Comparison of ENCODE assay signal across 15 cellular contexts in genomic region chr10:6607187-6607586, GRCh38. TPM values are rescaled to one million over a fixed set of nuclear protein-coding genes. Genes with fewer than 3 reads are reported as not detected.
DNase-seq lines count a peak whose midpoint lies in the region; ATAC-seq, FAIRE-seq and TF ChIP-seq lines count a peak whose summit lies in the region.
"Had no signal": no experiment of that assay in that cellular context is flagged by ENCODE, and none has a peak within 500 bp of the region (broad histone marks: within the 10 kb centered on the region; RNA-seq: fewer than 3 reads in every experiment).

No MANE protein-coding gene starts in this region.

- peak overlapping the region; percentile 89 for H3K27ac Mint-ChIP-seq in activated CD4-positive, alpha-beta T cell treated with anti-CD3 and anti-CD28 coated beads for 36 hours
- H3K27ac Mint-ChIP-seq in activated naive CD8-positive, alpha-beta T cell treated with anti-CD3 and anti-CD28 coated beads for 36 hours = peak overlapping the region; percentile 95
- H3K27ac Mint-ChIP-seq: B cell, endodermal cell, mesothelial cell of epicardium had no signal

- no peaks in the 10 kb centered on the region for H4K20me1 ChIP-seq in DND-41 (ENCODE audit: insufficient read depth, low read length)

- ATAC-seq in DND-41 (ENCODE audit: insufficient read depth, low read depth) (peak; percentile 80), pancreas (no peak)
- ATAC-seq in activated CD4-positive, alpha-beta T cell treated with anti-CD3 and anti-CD28 coated beads for 36 hours = peak; percentile 95
- ATAC-seq: GM12878, SK-N-SH treated with all-trans-retinoic acid at 6 μM for 48 hours had no signal

- H3K4me3 Mint-ChIP-seq in activated CD4-positive, alpha-beta T cell treated with anti-CD3 and anti-CD28 coated beads for 36 hours = peak overlapping the region; percentile 47
- H3K4me3 Mint-ChIP-seq in activated naive CD8-positive, alpha-beta T cell treated with anti-CD3 and anti-CD28 coated beads for 36 hours = peak overlapping the region; percentile 66
- H3K4me3 Mint-ChIP-seq: B cell, endodermal cell, mesothelial cell of epicardium had no signal

- H3K27me3 Mint-ChIP-seq in activated CD4-positive, alpha-beta T cell treated with anti-CD3 and anti-CD28 coated beads for 36 hours = no peaks in the 10 kb centered on the region
- H3K27me3 Mint-ChIP-seq in activated naive CD8-positive, alpha-beta T cell treated with anti-CD3 and anti-CD28 coated beads for 36 hours = no peaks in the 10 kb centered on the region

- H3K4me3 ChIP-seq in DND-41 (ENCODE audit: low read depth in 1 of 2, low read length in 2 of 2) (no peak overlapping the region), pancreas (no peak overlapping the region), sigmoid colon (no peak overlapping the region), tibial artery (no peak overlapping the region)
- H3K4me3 ChIP-seq: GM12878 had no signal

- CTCF ChIA-PET in activated CD4-positive, alpha-beta T cell treated with anti-CD3 and anti-CD28 coated beads for 36 hours (lab: Charles Lee) = interaction anchor here (0.5 to 2.3 kb wide), 12 partner anchors 13 to 259 kb away, joined by 3 to 16 read pairs (median 4); partner anchors contain the start of gene PRKCQ

- intact Hi-C loops in activated CD4-positive, alpha-beta T cell treated with anti-CD3 and anti-CD28 coated beads for 36 hours (cut with DNase I, micrococcal nuclease) = loop anchor here in 1 of 2 experiments (2.0 kb wide), 1 partner anchor 14 kb away; no protein-coding TSS in a partner anchor
- intact Hi-C loops in pancreas (cut with DNase I) (no loop called here), sigmoid colon (cut with DNase I) (no loop called here), tibial artery (cut with DNase I; ENCODE audit: low total_unique reads) (no loop called here)

- H3K36me3 ChIP-seq in DND-41 (ENCODE audit: insufficient read depth, low read length) (no peaks in the 10 kb centered on the region), pancreas (no peaks in the 10 kb centered on the region), sigmoid colon (no peaks in the 10 kb centered on the region), tibial artery (no peaks in the 10 kb centered on the region)

- peaks cover 15% of the 10 kb centered on the region for H3K36me3 Mint-ChIP-seq in activated CD4-positive, alpha-beta T cell treated with anti-CD3 and anti-CD28 coated beads for 36 hours (ENCODE audit: low read depth)
- peaks cover 52% of the 10 kb centered on the region for H3K36me3 Mint-ChIP-seq in activated naive CD8-positive, alpha-beta T cell treated with anti-CD3 and anti-CD28 coated beads for 36 hours
- H3K36me3 Mint-ChIP-seq: mesothelial cell of epicardium had no signal

- no peak overlapping the region for H3K4me2 ChIP-seq in DND-41 (ENCODE audit: insufficient read depth, low read length)

- DNase-seq in DND-41 (peak; percentile 20), pancreas (no peak), kidney glomerular epithelial cell (lab: John Stamatoyannopoulos, UW) (no peak), sigmoid colon (no peak), tibial artery (no peak)
- peak; percentile 74 for DNase-seq in activated CD4-positive, alpha-beta T cell treated with anti-CD3 and anti-CD28 coated beads for 36 hours
- peak; percentile 59 for DNase-seq in activated naive CD8-positive, alpha-beta T cell treated with anti-CD3 and anti-CD28 coated beads for 36 hours
- peak; percentile 39 for DNase-seq in stimulated activated CD4-positive, alpha-beta T cell treated with anti-CD3 and anti-CD28 coated beads, Interleukin-2, amount 100 ng/mL, for 4 hours (ENCODE audit: low read depth)
- DNase-seq: endodermal cell, NCI-H1048 had no signal

- H3K4me1 ChIP-seq in DND-41 (ENCODE audit: insufficient read depth, low read length) (peaks cover 15% of the 10 kb centered on the region), pancreas (no peaks in the 10 kb centered on the region), sigmoid colon (no peaks in the 10 kb centered on the region), tibial artery (no peaks in the 10 kb centered on the region)

- TF ChIP-seq EP300 in sigmoid colon (IDR thresholded peaks at IDR 0.05) = no peak

- H2AFZ ChIP-seq in DND-41 (ENCODE audit: low read depth, low read length) = peak overlapping the region; percentile 46

- POLR2A ChIA-PET in activated CD4-positive, alpha-beta T cell treated with anti-CD3 and anti-CD28 coated beads for 36 hours (lab: Charles Lee) = interaction anchor here (0.8 to 1.3 kb wide), 8 partner anchors 15 to 133 kb away, joined by 3 to 8 read pairs (median 4); partner anchors contain the start of gene PRKCQ

- H3K27me3 ChIP-seq in DND-41 (ENCODE audit: insufficient read depth, low read length, poor library complexity) (no peaks in the 10 kb centered on the region), pancreas (no peaks in the 10 kb centered on the region), sigmoid colon (no peaks in the 10 kb centered on the region), tibial artery (peaks cover 0 to 8% of the 10 kb centered on the region in 2 donors)
- H3K27me3 ChIP-seq: foreskin keratinocyte had no signal

- H3K9me3 ChIP-seq in DND-41 (ENCODE audit: insufficient read depth, low read length, severe bottlenecking) (no peaks in the 10 kb centered on the region), pancreas (no peaks in the 10 kb centered on the region), sigmoid colon (no peaks in the 10 kb centered on the region), tibial artery (no peaks in the 10 kb centered on the region)

- WGBS in pancreas, 2 donors = 80 to 82% methylated on average over 3 of the region's 3 CpGs
- 60 to 82% methylated on average over 3 of the region's 3 CpGs for WGBS in sigmoid colon, 2 donors

- no peak for FAIRE-seq in pancreas (lab: Jason Lieb, UNC)
- FAIRE-seq: GM12878 had no signal

- H3K4me1 Mint-ChIP-seq in activated CD4-positive, alpha-beta T cell treated with anti-CD3 and anti-CD28 coated beads for 36 hours = peaks cover 64% of the 10 kb centered on the region
- peaks cover 54% of the 10 kb centered on the region for H3K4me1 Mint-ChIP-seq in activated naive CD8-positive, alpha-beta T cell treated with anti-CD3 and anti-CD28 coated beads for 36 hours

- H3K27ac ChIP-seq in DND-41 (ENCODE audit: low read length) (peak overlapping the region; percentile 18), pancreas (no peak overlapping the region), sigmoid colon (no peak overlapping the region), tibial artery (no peak overlapping the region)
- H3K27ac ChIP-seq: foreskin keratinocyte had no signal

- TF ChIP-seq CTCF in DND-41 (IDR thresholded peaks at IDR 0.05; ENCODE audit: borderline replicate concordance, extremely low read depth, low read length, poor library complexity, severe bottlenecking) (no peak), pancreas (IDR thresholded peaks at IDR 0.05) (no peak), sigmoid colon (IDR thresholded peaks at IDR 0.05) (no peak), tibial artery (IDR thresholded peaks at IDR 0.05) (no peak)

- no peak overlapping the region for H3K9ac ChIP-seq in DND-41 (ENCODE audit: low read depth, low read length)

- H3K79me2 ChIP-seq in DND-41 (ENCODE audit: insufficient read depth, low read length) = no peaks in the 10 kb centered on the region

- TF ChIP-seq POLR2A in sigmoid colon (IDR thresholded peaks at IDR 0.05) = no peak

- H3K9me3 Mint-ChIP-seq in activated CD4-positive, alpha-beta T cell treated with anti-CD3 and anti-CD28 coated beads for 36 hours (ENCODE audit: low read depth) = peaks cover 6% of the 10 kb centered on the region
- peaks cover 23% of the 10 kb centered on the region for H3K9me3 Mint-ChIP-seq in activated naive CD8-positive, alpha-beta T cell treated with anti-CD3 and anti-CD28 coated beads for 36 hours

RNA-seq across cellular contexts. Expression of gene PRKCQ, which starts 27.1 kb away (rescaled TPM):
- 10 to 100 TPM; 32.9 to 39.0 TPM for total RNA-seq in activated CD4-positive, alpha-beta T cell treated with anti-CD3 and anti-CD28 coated beads for 36 hours
- 10 to 100 TPM; 44.9 to 45.9 TPM for total RNA-seq in activated naive CD8-positive, alpha-beta T cell treated with anti-CD3 and anti-CD28 coated beads for 36 hours
- 1 to 10 TPM; 3.1 to 5.2 (median 3.5) TPM for total RNA-seq in pancreas
- polyA plus RNA-seq in pancreas = 1 to 10 TPM; 1.4 to 1.6 TPM
- 1 to 10 TPM in 1 of 4 donors, under 1 TPM in 3; 0.71 to 2.0 (median 0.82) TPM for total RNA-seq in sigmoid colon
- polyA plus RNA-seq in sigmoid colon = 1 to 10 TPM in 1 of 3 donors, under 1 TPM in 2; 0.23 to 3.0 (median 0.60) TPM

Comparison
In these comparisons a context has a peak if more than half of its experiments do, and no peak if none do; other contexts are left out.
1. ATAC-seq: peak in DND-41 (single experiment) and activated CD4-positive, alpha-beta T cell treated with anti-CD3 and anti-CD28 coated beads for 36 hours (single experiment); none in pancreas (0 of 4).
2. DNase-seq: peak in DND-41 (single experiment), activated CD4-positive, alpha-beta T cell treated with anti-CD3 and anti-CD28 coated beads for 36 hours (single experiment), activated naive CD8-positive, alpha-beta T cell treated with anti-CD3 and anti-CD28 coated beads for 36 hours (single experiment) and stimulated activated CD4-positive, alpha-beta T cell treated with anti-CD3 and anti-CD28 coated beads, Interleukin-2, amount 100 ng/mL, for 4 hours (single experiment); none in pancreas (0 of 6), kidney glomerular epithelial cell (single experiment), sigmoid colon (single experiment) and tibial artery (0 of 2).
3. RNA of gene PRKCQ, which starts 27.1 kb away (total RNA-seq): 44.9 to 45.9 TPM in activated naive CD8-positive, alpha-beta T cell treated with anti-CD3 and anti-CD28 coated beads for 36 hours and 32.9 to 39.0 TPM in activated CD4-positive, alpha-beta T cell treated with anti-CD3 and anti-CD28 coated beads for 36 hours; 3.1 to 5.2 TPM in pancreas and 0.71 to 2.0 TPM in sigmoid colon; every median in the first group is over 4 times any median in the second.